1 cellular context compared by ENCODE assay signal in genomic region chr14:100816286-100816949, GRCh38.
TF ChIP-seq lines count a peak whose summit lies in the region.

No MANE protein-coding gene starts in this region.

TF ChIP-seq in liver, 16 proteins besides CTCF, POLR2A, EP300 and RAD21 (continued from another document):
- no peak for TF ChIP-seq REST (IDR thresholded peaks at IDR 0.05)
